In the genomic region with DNA sequence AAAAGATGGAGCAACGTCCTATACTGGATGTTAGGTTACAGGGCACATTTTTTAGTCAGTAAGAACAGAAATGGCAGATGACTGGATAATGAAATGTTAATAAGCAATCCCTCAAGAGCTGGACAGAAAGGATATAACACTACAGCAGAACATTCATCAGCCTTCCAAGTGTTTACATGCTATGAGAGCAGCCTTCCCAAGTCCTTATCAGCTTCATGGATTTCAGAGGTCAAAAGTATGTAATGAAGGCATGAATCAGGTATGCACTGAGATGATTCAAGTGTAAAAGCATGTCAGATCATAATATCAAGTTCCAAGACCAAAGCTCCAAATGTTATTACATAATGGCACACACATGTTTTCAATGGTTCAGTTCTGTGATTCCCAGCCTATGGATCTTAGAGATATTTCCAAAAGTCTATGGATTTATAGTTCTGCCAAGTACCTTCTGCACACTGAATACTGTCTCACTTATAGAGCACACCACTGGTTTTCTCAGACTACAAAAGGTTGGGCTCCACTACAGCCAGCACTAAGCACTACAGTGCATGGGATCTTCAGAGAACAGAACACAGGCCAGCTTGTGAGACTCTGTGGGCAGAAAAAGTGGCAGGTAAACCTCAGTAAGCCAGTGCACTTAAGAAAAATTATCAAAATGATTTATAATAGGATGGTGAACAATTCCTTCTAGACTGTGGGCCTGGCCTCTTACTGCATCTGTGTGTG, we compare ENCODE assay signal across 1 cellular context.
TF ChIP-seq lines count a peak whose summit lies in the region.

No MANE protein-coding gene starts in this region.

TF ChIP-seq in H1, 55 proteins besides CTCF, POLR2A, EP300 and RAD21:
- TF ChIP-seq YY1 (IDR thresholded peaks at IDR 0.05; ENCODE audit: low read depth, low read length): no peak
- no peak for TF ChIP-seq NANOG (IDR thresholded peaks at IDR 0.05; ENCODE audit: insufficient read depth, low read depth, low read length, poor library complexity, severe bottlenecking)
- no peak for TF ChIP-seq CREB1 (IDR thresholded peaks at IDR 0.05)
- no peak for TF ChIP-seq SIX5 (IDR thresholded peaks at IDR 0.05; ENCODE audit: low read depth, low read length)
- no peak for TF ChIP-seq CBX5 (IDR thresholded peaks at IDR 0.05; ENCODE audit: low read depth, low read length)
- TF ChIP-seq POU5F1 (IDR thresholded peaks at IDR 0.05; ENCODE audit: low read depth, low read length): no peak
- TF ChIP-seq RFX5 (IDR thresholded peaks at IDR 0.05; ENCODE audit: borderline replicate concordance, low read depth, low read length): no peak
- TF ChIP-seq SAP30 (IDR thresholded peaks at IDR 0.05; ENCODE audit: insufficient read depth, insufficient replicate concordance, low read length): no peak
- no peak for TF ChIP-seq SUZ12 (IDR thresholded peaks at IDR 0.05; ENCODE audit: low read length)
- no peak for TF ChIP-seq HDAC2 (IDR thresholded peaks at IDR 0.05; ENCODE audit: borderline replicate concordance in 1 of 2, low read depth in 2 of 2, low read length in 2 of 2)
- no peak for TF ChIP-seq KDM1A (IDR thresholded peaks at IDR 0.05; ENCODE audit: borderline replicate concordance, low read length)
TF ChIP-seq in H1: peak in this region for 0.
